8 cellular contexts compared by ENCODE assay signal in the genomic region with DNA sequence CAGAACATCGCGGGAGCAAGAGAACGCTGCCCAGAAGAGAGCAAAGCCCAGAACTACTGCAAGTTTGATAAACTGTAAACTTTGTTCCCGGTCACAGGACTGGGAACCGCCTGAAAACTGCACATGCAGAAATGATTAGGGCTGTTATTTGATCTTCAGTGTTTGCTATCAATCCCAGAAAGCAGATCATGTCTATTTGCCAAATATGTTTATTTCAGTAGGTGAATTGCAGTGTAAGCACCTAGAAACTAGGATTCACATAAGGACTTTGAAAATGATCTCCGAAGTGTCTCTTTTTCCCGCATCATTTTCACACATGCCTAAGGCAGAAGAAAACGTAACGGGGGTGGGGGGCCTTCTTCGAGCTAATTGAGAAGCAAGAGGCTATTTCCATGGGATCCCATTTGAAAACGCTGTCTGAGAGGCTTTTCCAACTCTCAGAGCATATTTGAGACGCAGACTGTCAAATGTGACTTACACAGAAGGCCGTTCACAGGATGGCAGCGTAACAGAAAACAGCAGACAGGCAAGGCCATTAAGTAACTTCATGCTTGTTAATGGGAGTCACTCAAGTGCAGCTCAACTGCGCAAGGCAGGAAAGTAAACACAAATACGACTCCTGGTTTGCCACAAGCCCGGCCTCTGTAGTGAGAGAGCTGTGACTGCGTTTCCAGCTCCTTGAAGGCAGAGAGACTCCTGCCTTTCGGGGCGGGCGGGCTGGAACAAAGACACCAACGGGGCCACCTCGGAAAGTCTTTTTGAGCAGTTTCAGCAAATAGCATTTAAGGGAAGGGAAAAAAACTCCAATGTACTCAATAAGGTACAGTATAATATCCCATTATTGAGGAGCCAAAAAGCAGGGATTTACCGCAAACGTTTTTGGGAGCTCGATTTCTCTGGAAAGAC.
A peak's percentile ranks its signal among the peaks of the same experiment; 100 is the strongest.
DNase-seq lines count a peak whose midpoint lies in the region; ATAC-seq and TF ChIP-seq lines count a peak whose summit lies in the region.

No MANE protein-coding gene starts in this region.

- DNase-seq in Caco-2: peak; percentile 94 to 97
- DNase-seq in M059J (ENCODE audit: low read depth): peak; percentile 99
- peak; percentile 80 for DNase-seq in right atrium auricular region (ENCODE audit: low spot score)
- DNase-seq in sigmoid colon: no peak
- DNase-seq in OCI-M2 (lab: John Stamatoyannopoulos, UW; ENCODE audit: unreplicated experiment): no peak
- DNase-seq in stimulated activated CD4-positive, alpha-beta T cell treated with anti-CD3 and anti-CD28 coated beads, Interleukin-4, amount 100 ng/mL, for 4 hours: no peak

- H3K9me3 ChIP-seq in Caco-2: no peaks in the 10 kb centered on the region
- no peaks in the 10 kb centered on the region for H3K9me3 ChIP-seq in right atrium auricular region
- H3K9me3 ChIP-seq in sigmoid colon: no peaks in the 10 kb centered on the region

- H3K27ac ChIP-seq in VCaP (peak overlapping the region; percentile 96), right atrium auricular region (peak overlapping the region; percentile 52 to 76), sigmoid colon (peak overlapping the region in 3 of 4 donors; percentile 1 to 17 (median 2))

- no peaks in the 10 kb centered on the region for H3K27me3 ChIP-seq in Caco-2 (replicated peaks; ENCODE audit: control insufficient read depth, insufficient read depth, low read length)
- H3K27me3 ChIP-seq in right atrium auricular region: no peaks in the 10 kb centered on the region
- no peaks in the 10 kb centered on the region for H3K27me3 ChIP-seq in sigmoid colon

- no peaks in the 10 kb centered on the region for H3K27me3 Mint-ChIP-seq in Caco-2 (ENCODE audit: insufficient read depth, unreplicated experiment)

- peaks cover 68% of the 10 kb centered on the region for H3K4me1 Mint-ChIP-seq in Caco-2 (ENCODE audit: low read depth, unreplicated experiment)

- intact Hi-C loops in Caco-2 (cut with micrococcal nuclease; ENCODE audit: unreplicated experiment) (loop anchor here (1.0 to 10.0 kb wide), 10 partner anchors 10 to 327 kb away; no protein-coding TSS in a partner anchor), sigmoid colon (cut with DNase I) (no loop called here)

- peak overlapping the region; percentile 72 for H3K4me3 Mint-ChIP-seq in Caco-2 (ENCODE audit: unreplicated experiment)

- no peaks in the 10 kb centered on the region for H3K36me3 ChIP-seq in Caco-2 (ENCODE audit: control insufficient read depth, insufficient read depth, low read length)
- no peaks in the 10 kb centered on the region for H3K36me3 ChIP-seq in right atrium auricular region
- no peaks in the 10 kb centered on the region for H3K36me3 ChIP-seq in sigmoid colon

- ATAC-seq in HG03045 (IDR thresholded peaks at IDR 0.05; ENCODE audit: unreplicated experiment): no peak

- H3K27ac Mint-ChIP-seq in Caco-2 (ENCODE audit: unreplicated experiment): peak overlapping the region; percentile 95

- H3K4me3 ChIP-seq in Caco-2 (ENCODE audit: low read depth, low read length) (peak overlapping the region; percentile 35), right atrium auricular region (peak overlapping the region in 1 of 2 donors; percentile 25), sigmoid colon (no peak overlapping the region)

- POLR2A ChIA-PET in Caco-2 (lab: Charles Lee): interaction anchor here (0.5 to 2.7 kb wide), 35 partner anchors 10 to 180 kb away, joined by 3 to 34 read pairs (median 5); partner anchors contain the start of gene ZNF217

- 58 to 70% methylated on average over 26 of the region's 26 CpGs for WGBS in sigmoid colon, 2 donors

- H3K36me3 Mint-ChIP-seq in Caco-2 (ENCODE audit: insufficient read depth, unreplicated experiment): peaks cover 5% of the 10 kb centered on the region

- TF ChIP-seq POLR2A in sigmoid colon (IDR thresholded peaks at IDR 0.05): no peak

- H3K4me1 ChIP-seq in Caco-2 (peaks cover 67% of the 10 kb centered on the region), right atrium auricular region (peaks cover 0 to 45% of the 10 kb centered on the region in 2 donors), sigmoid colon (peaks cover 0 to 4% (median 0%) of the 10 kb centered on the region in 4 donors)

- no peaks in the 10 kb centered on the region for H3K9me3 Mint-ChIP-seq in Caco-2 (ENCODE audit: unreplicated experiment)

- TF ChIP-seq CTCF in Caco-2 (IDR thresholded peaks at IDR 0.05; ENCODE audit: insufficient read depth in 1 of 2, low read depth in 1 of 2, low read length in 1 of 2, severe bottlenecking in 1 of 2, unreplicated experiment in 1 of 2) (no peak), VCaP (conservative IDR thresholded peaks at IDR 0.05) (no peak), right atrium auricular region (IDR thresholded peaks at IDR 0.05) (no peak), sigmoid colon (IDR thresholded peaks at IDR 0.05) (no peak)

- CTCF ChIA-PET in Caco-2 (lab: Charles Lee): interaction anchor here (0.6 to 2.7 kb wide), 18 partner anchors 10 to 202 kb away, joined by 3 to 16 read pairs (median 5); no protein-coding TSS in a partner anchor

- BruUV-seq in Caco-2 (replicated peaks; lab: Mats Ljungman, UMichigan): TSS peak; percentile 67

- TF ChIP-seq EP300 in sigmoid colon (IDR thresholded peaks at IDR 0.05): no peak

Comparison
In these comparisons a context has a peak if more than half of its experiments do, and no peak if none do; other contexts are left out.
1. DNase-seq: peak in Caco-2 (2 of 2), M059J (single experiment) and right atrium auricular region (single experiment); none in sigmoid colon (single experiment), OCI-M2 (single experiment) and stimulated activated CD4-positive, alpha-beta T cell treated with anti-CD3 and anti-CD28 coated beads, Interleukin-4, amount 100 ng/mL, for 4 hours (0 of 2).
2. H3K27ac ChIP-seq: peak in every context shown above with its lines; median percentile 96 in VCaP; 64 in right atrium auricular region; 2 in sigmoid colon.